18 cellular contexts compared by ENCODE assay signal in the genomic region with DNA sequence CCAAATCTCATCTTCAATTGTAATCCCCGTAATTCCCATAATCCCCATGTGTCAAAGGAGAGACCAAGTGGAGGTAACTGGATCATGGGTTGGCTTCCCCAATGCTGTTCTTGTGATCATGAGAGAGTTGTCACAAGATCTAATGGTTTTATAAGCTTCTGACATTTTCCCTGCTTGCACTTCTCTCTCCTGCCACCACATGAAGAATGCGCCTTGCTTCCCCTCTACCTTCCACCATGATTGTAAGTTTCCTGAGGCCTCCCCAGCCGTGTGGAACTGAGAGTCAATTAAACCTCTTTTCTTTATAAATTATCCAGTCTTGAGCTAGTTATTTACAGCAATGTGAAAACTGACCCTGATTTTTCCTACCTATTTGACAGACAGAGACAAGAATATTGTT.
DNase-seq lines count a peak whose midpoint lies in the region; ATAC-seq and TF ChIP-seq lines count a peak whose summit lies in the region.
"Had no signal": no experiment of that assay in that cellular context is flagged by ENCODE, and none has a peak within 500 bp of the region (broad histone marks: within the 10 kb centered on the region; RNA-seq: fewer than 3 reads in every experiment).

No MANE protein-coding gene starts in this region.

- H3K4me2 ChIP-seq in GM23338 (no peak overlapping the region), OCI-LY7 (ENCODE audit: low read length) (no peak overlapping the region), smooth muscle cell (no peak overlapping the region)
- H3K4me2 ChIP-seq: BLaER1 had no signal

- no TSS peak for BruUV-seq in OCI-LY7 (replicated peaks; lab: Mats Ljungman, UMichigan)

- H3K9me2 ChIP-seq in GM23338 (ENCODE audit: insufficient read depth) (no peaks in the 10 kb centered on the region; the same call in 1 of the 2 replicates), OCI-LY7 (ENCODE audit: insufficient read depth, low read length) (no peaks in the 10 kb centered on the region)

- no peaks in the 10 kb centered on the region for H4K20me1 ChIP-seq in GM23338 (replicated peaks; ENCODE audit: insufficient read depth)
- H4K20me1 ChIP-seq in OCI-LY7 (ENCODE audit: insufficient read depth, low read length): no peaks in the 10 kb centered on the region
- no peaks in the 10 kb centered on the region for H4K20me1 ChIP-seq in smooth muscle cell (ENCODE audit: low read depth)
- H4K20me1 ChIP-seq: BLaER1 had no signal

- H3F3A ChIP-seq in GM23338 (replicated peaks; ENCODE audit: low read depth): no peaks in the 10 kb centered on the region
- peaks cover 14% of the 10 kb centered on the region for H3F3A ChIP-seq in smooth muscle cell (ENCODE audit: low read depth)

- H3K9me3 ChIP-seq in OCI-LY7 (ENCODE audit: low read length) (no peaks in the 10 kb centered on the region), endodermal cell (ENCODE audit: control insufficient read depth, low read length) (no peaks in the 10 kb centered on the region), smooth muscle cell (replicated peaks; ENCODE audit: low read depth) (no peaks in the 10 kb centered on the region)
- H3K9me3 ChIP-seq: BLaER1, Peyer's patch had no signal

- TF ChIP-seq CTCF in GM23338 (conservative IDR thresholded peaks at IDR 0.05; ENCODE audit: low read depth in 2 of 2): peak in 1 of 2 experiments; percentile 13; a peak in 1 of 4 replicates
- 0 out of 2 replicates have a peak, but pooled peaks have one; percentile 15 for TF ChIP-seq CTCF in OCI-LY7 (conservative IDR thresholded peaks at IDR 0.05; ENCODE audit: low read length)
- TF ChIP-seq CTCF in endodermal cell (conservative IDR thresholded peaks at IDR 0.05): peak; percentile 45
- TF ChIP-seq CTCF in smooth muscle cell (IDR thresholded peaks at IDR 0.05; ENCODE audit: borderline replicate concordance, insufficient read depth, poor library complexity, severe bottlenecking): no peak
- TF ChIP-seq CTCF in GM20000 (IDR thresholded peaks at IDR 0.05; ENCODE audit: extremely low read depth, missing control alignments): no peak

- H3K4me3 ChIP-seq in GM23338 (no peak overlapping the region), OCI-LY7 (ENCODE audit: low read depth, low read length, poor library complexity, severe bottlenecking) (no peak overlapping the region), endodermal cell (ENCODE audit: low read length) (no peak overlapping the region), smooth muscle cell (no peak overlapping the region)
- H3K4me3 ChIP-seq: BLaER1, MG63, Peyer's patch had no signal

- H2AFZ ChIP-seq in GM23338: peak overlapping the region; percentile 4; the same call in 1 of the 2 replicates
- H2AFZ ChIP-seq in OCI-LY7 (ENCODE audit: low read length): no peak overlapping the region
- no peak overlapping the region for H2AFZ ChIP-seq in smooth muscle cell (ENCODE audit: low read depth)

- H3K27ac Mint-ChIP-seq in GM23338 (no peak overlapping the region), endodermal cell (no peak overlapping the region)
- H3K27ac Mint-ChIP-seq: CD4-positive, alpha-beta T cell had no signal

- POLR2A ChIA-PET in OCI-LY7 (lab: Charles Lee): interaction anchor here (0.7 kb wide), 1 partner anchor 193 kb away, joined by 3 read pairs; no protein-coding TSS in a partner anchor

- H3K27me3 Mint-ChIP-seq in GM23338 (ENCODE audit: insufficient read depth, low read depth, poor library complexity): peaks cover 3% of the 10 kb centered on the region
- H3K27me3 Mint-ChIP-seq in endodermal cell (ENCODE audit: insufficient read depth): peaks cover 17% of the 10 kb centered on the region
- H3K27me3 Mint-ChIP-seq: CD4-positive, alpha-beta T cell had no signal

- WGBS in endodermal cell (ENCODE audit: insufficient coverage in 1 of 2, insufficient read length in 1 of 2), 2 experiments: 92 to 100% methylated on average over 1 to 3 of the region's 3 CpGs
- 89% methylated on average over 3 of the region's 3 CpGs for WGBS in smooth muscle cell (ENCODE audit: low lambda C conversion rate)

- H3K4me1 ChIP-seq in GM23338 (ENCODE audit: insufficient read depth) (no peaks in the 10 kb centered on the region), OCI-LY7 (ENCODE audit: insufficient read depth, low read length, poor library complexity, severe bottlenecking) (no peaks in the 10 kb centered on the region), endodermal cell (ENCODE audit: control insufficient read depth, insufficient read depth, low read length) (no peaks in the 10 kb centered on the region), smooth muscle cell (ENCODE audit: low read depth) (peaks cover 10% of the 10 kb centered on the region)
- H3K4me1 ChIP-seq: BLaER1, Peyer's patch had no signal

- H3K27ac ChIP-seq in GM23338 (ENCODE audit: low read depth): no peak overlapping the region
- H3K27ac ChIP-seq in OCI-LY7 (ENCODE audit: low read depth, low read length, poor library complexity, severe bottlenecking): no peak overlapping the region
- H3K27ac ChIP-seq in endodermal cell (ENCODE audit: low read depth, low read length): no peak overlapping the region
- peak overlapping the region; percentile 38 for H3K27ac ChIP-seq in smooth muscle cell (ENCODE audit: low read depth)
- H3K27ac ChIP-seq: BLaER1, Peyer's patch had no signal

- peak; percentile 34 for DNase-seq in GM23338 (ENCODE audit: low spot score)
- DNase-seq in OCI-LY7 (ENCODE audit: low spot score): no peak
- no peak for DNase-seq in endodermal cell
- DNase-seq in smooth muscle cell (lab: John Stamatoyannopoulos, UW; ENCODE audit: unreplicated experiment): no peak
- no peak for DNase-seq in T-helper 1 cell
- DNase-seq in NOMO-1 (lab: John Stamatoyannopoulos, UW; ENCODE audit: unreplicated experiment in 2 of 2): no peak
- no peak for DNase-seq in GM20000 (ENCODE audit: low spot score)
- DNase-seq: CD4-positive, alpha-beta T cell; COR-L47; DMS79; MG63; NCI-H1048; NCI-H1417 treated with DMSO at 0.1 percent for 48 hours; NCI-H187; NCI-H446 treated with DMSO at 0.1 percent for 48 hours; NCI-H69; Peyer's patch had no signal

- H3K79me2 ChIP-seq in GM23338 (replicated peaks; ENCODE audit: insufficient read depth): no peaks in the 10 kb centered on the region
- no peaks in the 10 kb centered on the region for H3K79me2 ChIP-seq in OCI-LY7 (ENCODE audit: insufficient read depth, low read depth, low read length)
- H3K79me2 ChIP-seq in smooth muscle cell (ENCODE audit: low read depth): no peaks in the 10 kb centered on the region

- H3K9ac ChIP-seq in endodermal cell (ENCODE audit: extremely low read depth, low read length, poor library complexity, severe bottlenecking): no peak overlapping the region
- H3K9ac ChIP-seq in smooth muscle cell (ENCODE audit: low read depth): no peak overlapping the region
- H3K9ac ChIP-seq: BLaER1 had no signal

- no peak for ATAC-seq in GM23338

- H3K36me3 ChIP-seq in GM23338 (ENCODE audit: insufficient read depth): no peaks in the 10 kb centered on the region
- no peaks in the 10 kb centered on the region for H3K36me3 ChIP-seq in OCI-LY7 (ENCODE audit: insufficient read depth, low read length)
- H3K36me3 ChIP-seq in endodermal cell (ENCODE audit: control insufficient read depth, insufficient read depth, low read length): no peaks in the 10 kb centered on the region
- H3K36me3 ChIP-seq in smooth muscle cell (ENCODE audit: low read depth): no peaks in the 10 kb centered on the region
- H3K36me3 ChIP-seq: BLaER1, MG63, Peyer's patch had no signal

- no peaks in the 10 kb centered on the region for H3K4me1 Mint-ChIP-seq in GM23338
- peaks cover 8% of the 10 kb centered on the region for H3K4me1 Mint-ChIP-seq in endodermal cell

- H3K9me3 Mint-ChIP-seq in GM23338: no peaks in the 10 kb centered on the region; the same call in 2 of the 3 replicates
- H3K9me3 Mint-ChIP-seq in endodermal cell: no peaks in the 10 kb centered on the region

- H3K27me3 ChIP-seq in GM23338 (ENCODE audit: insufficient read depth): no peaks in the 10 kb centered on the region; the same call in 1 of the 2 replicates
- no peaks in the 10 kb centered on the region for H3K27me3 ChIP-seq in endodermal cell (ENCODE audit: control insufficient read depth, insufficient read depth, low read length, poor library complexity, severe bottlenecking)
- H3K27me3 ChIP-seq in smooth muscle cell (ENCODE audit: low read depth): no peaks in the 10 kb centered on the region
- H3K27me3 ChIP-seq: BLaER1, MG63, Peyer's patch had no signal

- intact Hi-C loops in OCI-LY7 (cut with micrococcal nuclease; ENCODE audit: unreplicated experiment): no loop called here

- CTCF ChIA-PET in OCI-LY7 (lab: Charles Lee; ENCODE audit: unreplicated experiment): no interaction called here

- H3K36me3 Mint-ChIP-seq in GM23338 (ENCODE audit: low read depth) (no peaks in the 10 kb centered on the region), endodermal cell (ENCODE audit: low read depth) (no peaks in the 10 kb centered on the region)

- H3K4me3 Mint-ChIP-seq in GM23338 (no peak overlapping the region), endodermal cell (no peak overlapping the region)
- H3K4me3 Mint-ChIP-seq: CD4-positive, alpha-beta T cell had no signal

TF ChIP-seq in GM23338, 12 proteins besides CTCF, POLR2A, EP300 and RAD21 (continues in another document):
- TF ChIP-seq ZNF331 (CRISPR knock-in tag; IDR thresholded peaks at IDR 0.05; ENCODE audit: low read depth) (no peak), STAT1 (IDR thresholded peaks at IDR 0.05; ENCODE audit: unreplicated experiment) (no peak), ZNF114 (CRISPR knock-in tag; IDR thresholded peaks at IDR 0.05) (no peak), JUNB (IDR thresholded peaks at IDR 0.05; ENCODE audit: unreplicated experiment) (no peak), EZH2 (IDR thresholded peaks at IDR 0.05; ENCODE audit: low read depth, unreplicated experiment) (no peak)

Comparison
In these comparisons a context has a peak if more than half of its experiments do, and no peak if none do; other contexts are left out.
1. CTCF ChIP-seq: peak in OCI-LY7 (single experiment) and endodermal cell (single experiment); none in smooth muscle cell (single experiment) and GM20000 (single experiment).